ENCODE assay signal across 8 cellular contexts in genomic region chrX:113784754-113785153, GRCh38.
A peak's percentile ranks its signal among the peaks of the same experiment; 100 is the strongest.
DNase-seq lines count a peak whose midpoint lies in the region; ATAC-seq and TF ChIP-seq lines count a peak whose summit lies in the region.
"Not testable (repeated sequence)": the region's sequence is repeated elsewhere in the genome, so short reads cannot be mapped to it uniquely, and the experiment has no call there.

No MANE protein-coding gene starts in this region.

- H3K36me3 Mint-ChIP-seq in activated B cell treated with CpG ODN at 0.5 μM for 24 hours (ENCODE audit: low read depth); stimulated activated naive B cell treated with anti-CD40 and anti-IgM and Interleukin-4, amounts not matched to agents 10 μg/mL and 1 μg/mL and 100 μg/mL, for 72 hours: not testable (repeated sequence)

- intact Hi-C loops in activated B cell treated with CpG ODN at 0.5 μM for 24 hours (cut with micrococcal nuclease), result loop anchor here (1.0 kb wide), 1 partner anchor 37 kb away; no protein-coding TSS in a partner anchor

- POLR2A ChIA-PET in activated B cell treated with CpG ODN at 0.5 μM for 24 hours (lab: Charles Lee), result interaction anchor here (1.1 kb wide), 2 partner anchors 38 to 43 kb away, joined by 4 to 5 read pairs; no protein-coding TSS in a partner anchor

- CTCF ChIA-PET in activated B cell treated with CpG ODN at 0.5 μM for 24 hours (lab: Charles Lee), result not testable (repeated sequence)

- ATAC-seq in GM18909 (IDR thresholded peaks at IDR 0.05; ENCODE audit: poor library complexity, unreplicated experiment) (peak; percentile 68), GM21717 (IDR thresholded peaks at IDR 0.05; ENCODE audit: unreplicated experiment) (peak; percentile 73), HG02885 (IDR thresholded peaks at IDR 0.05; ENCODE audit: poor library complexity, unreplicated experiment) (peak; percentile 60), HG03354 (IDR thresholded peaks at IDR 0.05; ENCODE audit: poor library complexity, severe bottlenecking, unreplicated experiment) (peak; percentile 86), activated B cell treated with CpG ODN at 0.5 μM for 24 hours (ENCODE audit: low read depth) (peak; percentile 81)
- peak; percentile 82 to 98 for ATAC-seq in stimulated activated naive B cell treated with anti-CD40 and anti-IgM and Interleukin-4, amounts not matched to agents 10 μg/mL and 1 μg/mL and 100 μg/mL, for 72 hours (replicated peaks)

- H3K4me3 ChIP-seq in GM12865 (ENCODE audit: low read depth, low read length), result not testable (repeated sequence)

- H3K4me3 Mint-ChIP-seq in activated B cell treated with CpG ODN at 0.5 μM for 24 hours; stimulated activated naive B cell treated with anti-CD40 and anti-IgM and Interleukin-4, amounts not matched to agents 10 μg/mL and 1 μg/mL and 100 μg/mL, for 72 hours: not testable (repeated sequence)

- H3K9me3 Mint-ChIP-seq in activated B cell treated with CpG ODN at 0.5 μM for 24 hours; stimulated activated naive B cell treated with anti-CD40 and anti-IgM and Interleukin-4, amounts not matched to agents 10 μg/mL and 1 μg/mL and 100 μg/mL, for 72 hours: not testable (repeated sequence)

- TF ChIP-seq CTCF in GM12865 (IDR thresholded peaks at IDR 0.05; ENCODE audit: insufficient read depth, low read depth, low read length, missing control alignments); activated B cell treated with CpG ODN at 0.5 μM for 24 hours (IDR thresholded peaks at IDR 0.05): not testable (repeated sequence)

- DNase-seq in GM12865 (ENCODE audit: low read depth) (peak; percentile 21), NAMALWA (ENCODE audit: low spot score) (peak; percentile 69)
- not testable (repeated sequence) for DNase-seq in activated B cell treated with CpG ODN at 0.5 μM for 24 hours
- peak; percentile 53 for DNase-seq in stimulated activated naive B cell treated with anti-CD40 and anti-IgM and Interleukin-4, amounts not matched to agents 10 μg/mL and 1 μg/mL and 100 μg/mL, for 72 hours

- not testable (repeated sequence) for H3K27me3 Mint-ChIP-seq in activated B cell treated with CpG ODN at 0.5 μM for 24 hours; stimulated activated naive B cell treated with anti-CD40 and anti-IgM and Interleukin-4, amounts not matched to agents 10 μg/mL and 1 μg/mL and 100 μg/mL, for 72 hours

- H3K27ac Mint-ChIP-seq in activated B cell treated with CpG ODN at 0.5 μM for 24 hours, result peak overlapping the region; percentile 77
- H3K27ac Mint-ChIP-seq in stimulated activated naive B cell treated with anti-CD40 and anti-IgM and Interleukin-4, amounts not matched to agents 10 μg/mL and 1 μg/mL and 100 μg/mL, for 72 hours, result peak overlapping the region; percentile 83

- H3K4me1 Mint-ChIP-seq in activated B cell treated with CpG ODN at 0.5 μM for 24 hours, result peaks cover 16% of the 10 kb centered on the region
- H3K4me1 Mint-ChIP-seq in stimulated activated naive B cell treated with anti-CD40 and anti-IgM and Interleukin-4, amounts not matched to agents 10 μg/mL and 1 μg/mL and 100 μg/mL, for 72 hours, result not testable (repeated sequence)
